ENCODE assay signal across 16 cellular contexts in genomic region chr14:25908707-25909106, GRCh38.
DNase-seq lines count a peak whose midpoint lies in the region; ATAC-seq and TF ChIP-seq lines count a peak whose summit lies in the region.
"Had no signal": no experiment of that assay in that cellular context is flagged by ENCODE, and none has a peak within 500 bp of the region (broad histone marks: within the 10 kb centered on the region; RNA-seq: fewer than 3 reads in every experiment).

No MANE protein-coding gene starts in this region.

- H3K27me3 ChIP-seq in endodermal cell (ENCODE audit: control insufficient read depth, insufficient read depth, low read length, poor library complexity, severe bottlenecking) = no peaks in the 10 kb centered on the region

- H3K4me1 Mint-ChIP-seq in endodermal cell = peaks cover 34% of the 10 kb centered on the region
- no peaks in the 10 kb centered on the region for H3K4me1 Mint-ChIP-seq in activated T-helper 2 cell treated with anti-CD3 and anti-CD28 coated beads, Interferon-gamma antibody, Interleukin-2, Interleukin-4, amounts not matched to agents 10 μg/mL and 5 μg/mL and 100 μg/mL, durations not matched to agents 14 hours and 24 hours and 36 hours (ENCODE audit: low read depth)
- H3K4me1 Mint-ChIP-seq: B cell had no signal

- H3K4me3 Mint-ChIP-seq in endodermal cell = no peak overlapping the region
- no peak overlapping the region for H3K4me3 Mint-ChIP-seq in activated T-helper 2 cell treated with anti-CD3 and anti-CD28 coated beads, Interferon-gamma antibody, Interleukin-2, Interleukin-4, amounts not matched to agents 10 μg/mL and 5 μg/mL and 100 μg/mL, durations not matched to agents 14 hours and 24 hours and 36 hours (ENCODE audit: low read depth)
- H3K4me3 Mint-ChIP-seq: B cell; CD4-positive, alpha-beta T cell; H9 had no signal

- H3K4me1 ChIP-seq in endodermal cell (ENCODE audit: control insufficient read depth, insufficient read depth, low read length) = no peaks in the 10 kb centered on the region

- no peaks in the 10 kb centered on the region for H3K9me3 Mint-ChIP-seq in endodermal cell
- H3K9me3 Mint-ChIP-seq in activated T-helper 2 cell treated with anti-CD3 and anti-CD28 coated beads, Interferon-gamma antibody, Interleukin-2, Interleukin-4, amounts not matched to agents 10 μg/mL and 5 μg/mL and 100 μg/mL, durations not matched to agents 14 hours and 24 hours and 36 hours = peaks cover 72% of the 10 kb centered on the region
- H3K9me3 Mint-ChIP-seq: H9 had no signal

- no peak for ATAC-seq in GM19395 (IDR thresholded peaks at IDR 0.05; ENCODE audit: unreplicated experiment)

- H3K27ac ChIP-seq in endodermal cell (ENCODE audit: low read depth, low read length) = peak overlapping the region; percentile 45

- no peaks in the 10 kb centered on the region for H3K27me3 Mint-ChIP-seq in endodermal cell (ENCODE audit: insufficient read depth)
- no peaks in the 10 kb centered on the region for H3K27me3 Mint-ChIP-seq in activated T-helper 2 cell treated with anti-CD3 and anti-CD28 coated beads, Interferon-gamma antibody, Interleukin-2, Interleukin-4, amounts not matched to agents 10 μg/mL and 5 μg/mL and 100 μg/mL, durations not matched to agents 14 hours and 24 hours and 36 hours (ENCODE audit: low read depth)
- H3K27me3 Mint-ChIP-seq: B cell; CD4-positive, alpha-beta T cell had no signal

- H3K36me3 ChIP-seq in endodermal cell (ENCODE audit: control insufficient read depth, insufficient read depth, low read length) = no peaks in the 10 kb centered on the region

- DNase-seq in NCI-H146 (lab: John Stamatoyannopoulos, UW) (peak; percentile 88), NCI-H2081 (lab: John Stamatoyannopoulos, UW) (peak; percentile 54 to 91), NCI-H69 (lab: John Stamatoyannopoulos, UW) (peak; percentile 73), endodermal cell (no peak), NCI-H2029 (lab: John Stamatoyannopoulos, UW) (no peak), AG08396 (ENCODE audit: low spot score) (no peak)
- no peak for DNase-seq in activated T-helper 2 cell treated with anti-CD3 and anti-CD28 coated beads, Interferon-gamma antibody, Interleukin-2, Interleukin-4, amounts not matched to agents 10 μg/mL and 5 μg/mL and 100 μg/mL, durations not matched to agents 14 hours and 24 hours and 36 hours (ENCODE audit: low spot score)
- DNase-seq: ACHN; C1 segment of cervical spinal cord; CD4-positive, alpha-beta T cell; DMS79 treated with DMSO at 0.1 percent for 48 hours; EL; GOT3; H9 had no signal

- H3K9ac ChIP-seq in endodermal cell (ENCODE audit: extremely low read depth, low read length, poor library complexity, severe bottlenecking) = no peak overlapping the region

- no peak overlapping the region for H3K27ac Mint-ChIP-seq in endodermal cell
- H3K27ac Mint-ChIP-seq in activated T-helper 2 cell treated with anti-CD3 and anti-CD28 coated beads, Interferon-gamma antibody, Interleukin-2, Interleukin-4, amounts not matched to agents 10 μg/mL and 5 μg/mL and 100 μg/mL, durations not matched to agents 14 hours and 24 hours and 36 hours = no peak overlapping the region
- H3K27ac Mint-ChIP-seq: B cell; CD4-positive, alpha-beta T cell; H9 had no signal

- no peak overlapping the region for H3K4me3 ChIP-seq in endodermal cell (ENCODE audit: low read length)

- TF ChIP-seq CTCF in endodermal cell (conservative IDR thresholded peaks at IDR 0.05) = no peak

- intact Hi-C loops in activated T-helper 2 cell treated with anti-CD3 and anti-CD28 coated beads, Interferon-gamma antibody, Interleukin-2, Interleukin-4, amounts not matched to agents 10 μg/mL and 5 μg/mL and 100 μg/mL, durations not matched to agents 14 hours and 24 hours and 36 hours (cut with micrococcal nuclease) = no loop called here

- WGBS in endodermal cell (ENCODE audit: insufficient coverage in 1 of 2, insufficient read length in 1 of 2), 2 experiments = 89 to 94% methylated on average over 1 to 2 of the region's 2 CpGs

- no peaks in the 10 kb centered on the region for H3K9me3 ChIP-seq in endodermal cell (ENCODE audit: control insufficient read depth, low read length)

- H3K36me3 Mint-ChIP-seq in endodermal cell (ENCODE audit: low read depth) = no peaks in the 10 kb centered on the region
- no peaks in the 10 kb centered on the region for H3K36me3 Mint-ChIP-seq in activated T-helper 2 cell treated with anti-CD3 and anti-CD28 coated beads, Interferon-gamma antibody, Interleukin-2, Interleukin-4, amounts not matched to agents 10 μg/mL and 5 μg/mL and 100 μg/mL, durations not matched to agents 14 hours and 24 hours and 36 hours (ENCODE audit: low read depth)

Comparison
In these comparisons a context has a peak if more than half of its experiments do, and no peak if none do; other contexts are left out.
1. DNase-seq: peak in NCI-H146 (single experiment), NCI-H2081 (2 of 2) and NCI-H69 (single experiment); none in endodermal cell (single experiment), activated T-helper 2 cell treated with anti-CD3 and anti-CD28 coated beads, Interferon-gamma antibody, Interleukin-2, Interleukin-4, amounts not matched to agents 10 μg/mL and 5 μg/mL and 100 μg/mL, durations not matched to agents 14 hours and 24 hours and 36 hours (single experiment), NCI-H2029 (single experiment) and AG08396 (single experiment).